1 cellular context compared by ENCODE assay signal in genomic region chr17:42441717-42442565, GRCh38.
TF ChIP-seq lines count a peak whose summit lies in the region.

No MANE protein-coding gene starts in this region.

TF ChIP-seq in HCT116, 20 proteins besides CTCF, POLR2A, EP300 and RAD21 (continued from another document):
- TF ChIP-seq EZH2phosphoT487 (IDR thresholded peaks at IDR 0.05; ENCODE audit: borderline replicate concordance) (no peak), REST (IDR thresholded peaks at IDR 0.05; ENCODE audit: low read depth) (no peak), MAX (IDR thresholded peaks at IDR 0.05) (no peak), SRF (IDR thresholded peaks at IDR 0.05; ENCODE audit: low read depth) (no peak), TCF7L2 (IDR thresholded peaks at IDR 0.05; ENCODE audit: borderline replicate concordance, extremely low read depth, insufficient read depth, insufficient read length) (no peak), ELF1 (IDR thresholded peaks at IDR 0.05; ENCODE audit: borderline replicate concordance, low read depth) (no peak), POLR2AphosphoS5 (IDR thresholded peaks at IDR 0.05; ENCODE audit: low read depth, low read length) (no peak), ZFX (IDR thresholded peaks at IDR 0.05) (no peak), EGR1 (IDR thresholded peaks at IDR 0.05; ENCODE audit: low read depth) (no peak), EZH2 (IDR thresholded peaks at IDR 0.05) (no peak), YY1 (IDR thresholded peaks at IDR 0.05; ENCODE audit: extremely low read depth, insufficient replicate concordance, low read depth, low read length) (no peak), JUND (IDR thresholded peaks at IDR 0.05) (no peak), CBX3 (IDR thresholded peaks at IDR 0.05; ENCODE audit: low read depth) (no peak), FOSL1 (IDR thresholded peaks at IDR 0.05; ENCODE audit: low read depth) (no peak)
- TF ChIP-seq, protein P1, sequence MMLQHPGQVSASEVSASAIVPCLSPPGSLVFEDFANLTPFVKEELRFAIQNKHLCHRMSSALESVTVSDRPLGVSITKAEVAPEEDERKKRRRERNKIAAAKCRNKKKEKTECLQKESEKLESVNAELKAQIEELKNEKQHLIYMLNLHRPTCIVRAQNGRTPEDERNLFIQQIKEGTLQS (IDR thresholded peaks at IDR 0.05), result no peak
